8 cellular contexts compared by ENCODE assay signal in the genomic region with DNA sequence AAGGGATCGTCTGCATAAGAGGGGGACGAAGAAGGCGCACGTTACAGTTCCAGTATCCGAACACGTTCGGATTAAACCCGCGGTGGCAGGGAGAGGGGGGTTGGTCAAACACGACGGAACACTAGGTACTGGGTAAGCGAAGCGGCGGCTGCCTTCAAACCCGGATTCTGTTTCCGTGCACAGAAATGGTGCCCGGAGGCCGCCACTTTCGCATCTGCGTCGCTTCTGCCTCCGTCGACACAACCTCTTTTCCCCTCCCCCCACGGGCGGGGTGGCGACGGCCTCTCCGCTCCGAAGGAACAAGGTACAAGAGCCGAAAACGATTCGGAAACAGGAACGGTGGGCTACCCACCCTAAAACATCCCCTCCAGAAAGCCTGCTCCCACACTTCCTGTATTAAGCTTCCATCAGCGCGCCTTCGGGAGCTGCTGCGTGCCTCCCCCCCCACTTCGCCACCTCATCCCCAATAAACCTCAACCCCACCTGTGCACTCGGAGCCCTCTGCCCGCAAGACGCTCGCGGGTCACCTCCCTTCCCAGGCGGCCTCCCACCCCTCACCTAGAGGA. TPM values are rescaled to one million over a fixed set of nuclear protein-coding genes. Genes with fewer than 3 reads are reported as not detected.
A peak's percentile ranks its signal among the peaks of the same experiment; 100 is the strongest.
DNase-seq lines count a peak whose midpoint lies in the region; ATAC-seq and TF ChIP-seq lines count a peak whose summit lies in the region.

No MANE protein-coding gene starts in this region.

- ATAC-seq in GM21619 (IDR thresholded peaks at IDR 0.05; ENCODE audit: unreplicated experiment) (peak; percentile 23), right cardiac atrium (peak; percentile 42 to 50)

- H3K9me3 ChIP-seq in right cardiac atrium (ENCODE audit: control insufficient read depth, low read length) (no peaks in the 10 kb centered on the region), uterus (no peaks in the 10 kb centered on the region)

- TF ChIP-seq CTCF in uterus (IDR thresholded peaks at IDR 0.05), result no peak

- H3K27ac ChIP-seq in adipose tissue (ENCODE audit: low read depth, low read length), result peak overlapping the region; percentile 87
- peak overlapping the region; percentile 84 for H3K27ac ChIP-seq in right cardiac atrium (ENCODE audit: low read length)
- H3K27ac ChIP-seq in uterus, result peak overlapping the region; percentile 91 to 95

- H3K27me3 ChIP-seq in right cardiac atrium (ENCODE audit: control insufficient read depth, insufficient read depth) (no peaks in the 10 kb centered on the region), uterus (no peaks in the 10 kb centered on the region)

- H3K36me3 ChIP-seq in uterus, result no peaks in the 10 kb centered on the region

- peak overlapping the region; percentile 65 for H3K4me3 ChIP-seq in right cardiac atrium (ENCODE audit: low read length)
- peak overlapping the region; percentile 63 to 96 for H3K4me3 ChIP-seq in uterus

- in situ Hi-C loops in KBM-7 (cut with MboI; ENCODE audit: low pct_unique_long_range_greater_than_20kb, low sequenced_read_pairs), result no loop called here

- TF ChIP-seq POLR2A in uterus (IDR thresholded peaks at IDR 0.05), result no peak

- intact Hi-C loops in right cardiac atrium (cut with DNase I), result loop anchor here (1.0 to 10.0 kb wide), 3 partner anchors 50 to 52 kb away; partner anchors contain the start of gene USO1 (in 4 of the 4)
- intact Hi-C loops in uterus (cut with DNase I; ENCODE audit: low total_unique reads), result no loop called here

- H3K4me1 ChIP-seq in right cardiac atrium (ENCODE audit: control insufficient read depth, insufficient read depth, low read length) (no peaks in the 10 kb centered on the region), uterus (peaks cover 0 to 6% of the 10 kb centered on the region in 2 donors)

- WGBS in adipose tissue, 3 donors, result 0 to 1% (median 0%) methylated on average over 44 of the region's 44 CpGs
- WGBS in right cardiac atrium, result under 1% methylated on average over 44 of the region's 44 CpGs

- peak; percentile 75 for DNase-seq in ELF-1 (ENCODE audit: low read depth, low spot score)
- peak; percentile 71 for DNase-seq in KBM-7
- DNase-seq in SW480 (ENCODE audit: low spot score), result peak; percentile 43
- peak; percentile 69 to 87 (median 85) for DNase-seq in right cardiac atrium
- peak; percentile 60 for DNase-seq in putamen (ENCODE audit: low spot score)
- DNase-seq in uterus, result peak; percentile 53 to 61

RNA-seq across cellular contexts. Expression of gene G3BP2, which starts 0.7 kb away (rescaled TPM):
- polyA plus RNA-seq in adipose tissue (10 to 100 TPM; 21.0 to 36.4 (median 29.0) TPM), right cardiac atrium (22.3 TPM)
- total RNA-seq in right cardiac atrium (100 to 1,000 TPM in 1 of 4 donors, 10 to 100 TPM in 3; 79.5 to 124 (median 86.8) TPM), uterus (100 to 1,000 TPM in 1 of 4 donors, 10 to 100 TPM in 3; 43.2 to 215 (median 74.1) TPM)

RNA-seq across cellular contexts. Expression of gene CDKL2, which starts 42.2 kb away (rescaled TPM):
- under 1 TPM in 2 of 3 donors, not detected in 1; 0.04 to 0.45 TPM for polyA plus RNA-seq in adipose tissue
- total RNA-seq in right cardiac atrium, result 1 to 10 TPM in 3 of 4 donors, under 1 TPM in 1; 0.64 to 1.5 (median 1.2) TPM
- polyA plus RNA-seq in right cardiac atrium, result 0.43 TPM
- total RNA-seq in uterus, result 1 to 10 TPM in 2 of 4 donors, not detected in 2; 1.2 to 3.1 TPM

RNA-seq across cellular contexts. Expression of gene USO1, which starts 51.8 kb away (rescaled TPM):
- polyA plus RNA-seq in adipose tissue (10 to 100 TPM; 28.3 to 38.1 (median 29.4) TPM), right cardiac atrium (47.4 TPM)
- total RNA-seq in right cardiac atrium (100 to 1,000 TPM in 2 of 4 donors, 10 to 100 TPM in 2; 93.6 to 103 (median 99.1) TPM), uterus (100 to 1,000 TPM in 1 of 4 donors, 10 to 100 TPM in 3; 20.0 to 127 (median 59.4) TPM)

Comparison
In these comparisons a context has a peak if more than half of its experiments do, and no peak if none do; other contexts are left out.
1. Peak in every context shown above with its lines: DNase-seq, ATAC-seq, H3K4me3 ChIP-seq and H3K27ac ChIP-seq.